ENCODE assay signal across 1 cellular context in genomic region chr12:66187822-66188221, GRCh38.
TF ChIP-seq lines count a peak whose summit lies in the region.

No MANE protein-coding gene starts in this region.

TF ChIP-seq in GM23338, 12 proteins besides CTCF, POLR2A, EP300 and RAD21 (continued from another document):
- TF ChIP-seq ZNF114 (CRISPR knock-in tag; IDR thresholded peaks at IDR 0.05) (no peak), NANOG (IDR thresholded peaks at IDR 0.05; ENCODE audit: borderline replicate concordance) (no peak), STAT1 (IDR thresholded peaks at IDR 0.05; ENCODE audit: unreplicated experiment) (no peak), JUNB (IDR thresholded peaks at IDR 0.05; ENCODE audit: unreplicated experiment) (no peak)
